22 cellular contexts compared by ENCODE assay signal in the genomic region with DNA sequence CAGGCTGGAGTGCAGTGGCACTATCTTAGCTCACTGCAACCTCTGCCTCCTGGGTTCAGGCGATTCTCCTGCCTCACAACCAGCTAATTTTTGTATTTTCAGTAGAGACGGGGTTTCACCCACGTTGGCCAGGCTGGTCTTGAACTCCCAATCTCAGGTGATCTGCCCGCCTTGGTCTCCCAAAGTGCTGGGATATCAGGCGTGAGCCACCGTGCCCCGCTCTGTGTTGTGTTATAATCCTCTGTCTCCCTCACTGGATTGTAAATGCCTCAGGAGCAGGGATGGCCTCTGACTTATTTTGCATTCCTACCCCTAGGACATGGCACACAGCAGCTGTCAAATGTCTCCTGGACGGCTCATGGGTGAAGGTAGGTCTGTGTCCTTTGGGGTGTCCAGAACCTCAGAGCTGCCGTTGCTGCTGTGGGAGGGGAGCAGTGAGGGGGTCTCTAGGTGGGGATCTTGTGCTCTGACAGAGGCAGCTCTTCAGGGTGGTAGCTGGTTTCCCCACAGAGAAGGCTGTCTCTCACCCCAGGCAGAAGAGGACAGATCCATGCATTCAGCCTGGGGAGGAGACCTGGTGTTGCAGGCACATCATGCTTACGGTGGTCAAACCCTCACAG. TPM values are rescaled to one million over a fixed set of nuclear protein-coding genes. Genes with fewer than 3 reads are reported as not detected.
"Had no signal": no experiment of that assay in that cellular context is flagged by ENCODE, and none has a peak within 500 bp of the region (broad histone marks: within the 10 kb centered on the region; RNA-seq: fewer than 3 reads in every experiment).

No MANE protein-coding gene starts in this region.

- DNase-seq: activated T-cell treated with anti-CD3 and anti-CD28 coated beads, Interleukin-2, amount 50 U/mL, for 1 hour; effector CD8-positive, alpha-beta T cell; heart right ventricle; immature natural killer cell; kidney glomerular epithelial cell; left ventricle myocardium inferior; naive B cell; ovary; stimulated activated CD4-positive, alpha-beta T cell treated with anti-CD3 and anti-CD28 coated beads, Interleukin-4, amount 100 ng/mL, for 24 hours; testis had no signal

- H3K27me3 ChIP-seq: ovary, right lobe of liver, SJSA1, testis had no signal

- H3K4me2 ChIP-seq: smooth muscle cell had no signal

- H3K4me3 Mint-ChIP-seq: activated naive CD8-positive, alpha-beta T cell; dendritic cell treated with granulocyte-macrophage colony-stimulating factor and Interleukin-4, amounts not matched to agents 40 ng/mL and 50 ng/mL, for 4 days; naive B cell; stimulated activated effector memory CD8-positive, alpha-beta T cell treated with anti-CD3 and anti-CD28 coated beads, Interleukin-12 subunit alpha, Interleukin-12 subunit beta, amount 100 ng/mL, for 72 hours had no signal

- H3K9me3 ChIP-seq: esophagus muscularis mucosa, gastroesophageal sphincter, heart right ventricle, left ventricle myocardium inferior, mucosa of descending colon, ovary, right lobe of liver, SJSA1, testis had no signal

- H3K27ac ChIP-seq: esophagus muscularis mucosa, gastroesophageal sphincter, heart right ventricle, left ventricle myocardium inferior, ovary, right lobe of liver, SJSA1, testis had no signal

- FAIRE-seq: bronchial epithelial cell, endothelial cell of umbilical vein had no signal

- H3K9me3 Mint-ChIP-seq: dendritic cell treated with granulocyte-macrophage colony-stimulating factor and Interleukin-4, amounts not matched to agents 40 ng/mL and 50 ng/mL, for 4 days; immature natural killer cell; stimulated activated effector memory CD8-positive, alpha-beta T cell treated with anti-CD3 and anti-CD28 coated beads, Interleukin-12 subunit alpha, Interleukin-12 subunit beta, amount 100 ng/mL, for 72 hours had no signal

- H3K36me3 Mint-ChIP-seq: activated naive CD8-positive, alpha-beta T cell had no signal

- ATAC-seq: gastroesophageal sphincter; heart right ventricle; mucosa of descending colon; right lobe of liver; stimulated activated effector memory CD8-positive, alpha-beta T cell treated with anti-CD3 and anti-CD28 coated beads, Interleukin-12 subunit alpha, Interleukin-12 subunit beta, amount 100 ng/mL, for 72 hours had no signal

- H3K36me3 ChIP-seq: esophagus muscularis mucosa, gastroesophageal sphincter, heart right ventricle, left ventricle myocardium inferior, ovary, right lobe of liver, SJSA1 had no signal

- H3K27ac Mint-ChIP-seq: activated naive CD8-positive, alpha-beta T cell; dendritic cell treated with granulocyte-macrophage colony-stimulating factor and Interleukin-4, amounts not matched to agents 40 ng/mL and 50 ng/mL, for 4 days; stimulated activated effector memory CD8-positive, alpha-beta T cell treated with anti-CD3 and anti-CD28 coated beads, Interleukin-12 subunit alpha, Interleukin-12 subunit beta, amount 100 ng/mL, for 72 hours had no signal

- H3K4me1 ChIP-seq: esophagus muscularis mucosa, gastroesophageal sphincter, left ventricle myocardium inferior, right lobe of liver, testis had no signal

- H3K4me3 ChIP-seq: esophagus muscularis mucosa, gastroesophageal sphincter, heart right ventricle, left ventricle myocardium inferior, mucosa of descending colon, ovary, right lobe of liver, SJSA1, smooth muscle cell, testis had no signal

RNA-seq across cellular contexts. Expression of a gene that starts 9.9 kb away (rescaled TPM):
- total RNA-seq: bronchial epithelial cell, endothelial cell of umbilical vein, ureter had no signal
- polyA plus RNA-seq: immature natural killer cell had no signal
